ENCODE assay signal across 19 cellular contexts in the genomic region with DNA sequence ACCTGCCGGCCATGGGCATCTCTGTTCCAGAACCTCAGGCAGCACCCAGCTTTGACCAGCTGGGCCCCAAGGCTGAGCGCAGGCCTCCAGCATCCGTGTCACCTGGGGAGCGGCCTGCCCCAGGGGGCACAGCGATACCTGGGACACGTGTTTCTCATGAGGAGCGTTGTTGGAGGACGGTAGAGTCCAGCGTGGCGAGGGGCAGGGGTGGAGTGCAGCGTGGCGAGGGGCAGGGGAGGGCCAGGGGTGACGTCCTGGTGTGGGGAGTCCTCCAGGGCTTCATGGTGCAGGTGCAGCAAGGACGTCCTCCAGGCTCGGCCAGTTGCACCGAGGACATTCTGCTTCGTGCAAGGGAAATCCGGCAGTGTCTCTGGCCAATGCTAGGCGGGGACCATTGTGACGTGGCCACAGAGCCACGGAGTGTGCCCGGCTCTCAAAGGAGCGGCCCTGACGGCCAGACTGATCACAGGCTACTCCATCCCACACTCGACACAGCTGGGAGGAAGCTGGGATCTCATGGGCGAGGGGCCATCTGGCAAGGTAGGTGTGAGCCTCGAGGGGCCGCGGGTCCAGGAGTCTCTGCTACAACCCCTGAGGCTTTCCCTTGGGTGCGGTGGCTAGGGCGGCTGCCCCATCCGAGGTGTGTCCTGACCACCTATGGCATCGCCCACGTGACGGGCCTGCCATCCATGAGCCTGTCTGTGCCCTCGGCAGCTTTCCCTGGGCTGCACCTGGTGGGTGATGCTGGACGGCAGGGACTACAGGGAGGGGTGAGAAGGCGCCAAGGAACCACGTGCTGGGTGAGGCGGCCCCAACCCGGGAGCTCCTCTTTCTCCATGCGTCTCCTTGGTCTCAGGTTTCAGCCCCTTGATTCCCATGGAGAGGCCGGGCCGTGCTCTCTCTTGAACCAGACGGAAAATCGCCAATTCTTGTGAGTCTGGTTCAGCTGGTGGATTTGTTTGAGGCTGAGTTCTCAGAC.
"Had no signal": no experiment of that assay in that cellular context is flagged by ENCODE, and none has a peak within 500 bp of the region (broad histone marks: within the 10 kb centered on the region; RNA-seq: fewer than 3 reads in every experiment).

No MANE protein-coding gene starts in this region.

- ATAC-seq: activated T-helper 17 cell treated with anti-CD3 and anti-CD28 coated beads, Interleukin-2, amount 50 U/mL, for 72 hours; lower lobe of right lung had no signal

- H3K27me3 Mint-ChIP-seq: activated T-helper 17 cell treated with anti-CD3 and anti-CD28 coated beads, Interleukin-2, amount 50 U/mL, for 72 hours; stimulated activated naive CD8-positive, alpha-beta T cell treated with anti-CD3 and anti-CD28 coated beads, Interleukin-15, Interleukin-2, amounts not matched to agents 100 ng/mL and 50 ng/mL, for 24 hours had no signal

- H3K27ac ChIP-seq: adrenal gland, colonic mucosa, esophagus squamous epithelium, lower lobe of right lung, parathyroid adenoma, upper lobe of left lung, VCaP had no signal

- H3K27ac Mint-ChIP-seq: activated naive CD4-positive, alpha-beta T cell treated with anti-CD3 and anti-CD28 coated beads, Interleukin-2, amount 10 ng/mL, durations not matched to agents 7 days and 5 days; activated T-helper 17 cell treated with anti-CD3 and anti-CD28 coated beads, Interleukin-2, amount 50 U/mL, for 72 hours; immature natural killer cell; mesothelial cell of epicardium; stimulated activated naive CD8-positive, alpha-beta T cell treated with anti-CD3 and anti-CD28 coated beads, Interleukin-15, Interleukin-2, amounts not matched to agents 100 ng/mL and 50 ng/mL, for 24 hours had no signal

- H3K9me3 ChIP-seq: adrenal gland, colonic mucosa, esophagus squamous epithelium, lower lobe of right lung, upper lobe of left lung had no signal

- H3K36me3 Mint-ChIP-seq: activated naive CD4-positive, alpha-beta T cell treated with anti-CD3 and anti-CD28 coated beads, Interleukin-2, amount 10 ng/mL, durations not matched to agents 7 days and 5 days; immature natural killer cell; mesothelial cell of epicardium had no signal

- H3K4me3 Mint-ChIP-seq: activated naive CD4-positive, alpha-beta T cell treated with anti-CD3 and anti-CD28 coated beads, Interleukin-2, amount 10 ng/mL, durations not matched to agents 7 days and 5 days; activated T-helper 17 cell treated with anti-CD3 and anti-CD28 coated beads, Interleukin-2, amount 50 U/mL, for 72 hours; immature natural killer cell; mesothelial cell of epicardium; stimulated activated naive CD8-positive, alpha-beta T cell treated with anti-CD3 and anti-CD28 coated beads, Interleukin-15, Interleukin-2, amounts not matched to agents 100 ng/mL and 50 ng/mL, for 24 hours had no signal

- DNase-seq: activated CD4-positive, alpha-beta T cell treated with anti-CD3 and anti-CD28 coated beads for 4 hours; activated CD8-positive, alpha-beta memory T cell treated with anti-CD3 and anti-CD28 coated beads for 24 hours; activated naive CD4-positive, alpha-beta T cell treated with anti-CD3 and anti-CD28 coated beads, Interleukin-2, amount 10 ng/mL, durations not matched to agents 7 days and 5 days; caudate nucleus; colonic mucosa; esophagus squamous epithelium; foreskin fibroblast; glutamatergic neuron; immature natural killer cell; lower lobe of right lung; stimulated activated CD4-positive, alpha-beta T cell treated with anti-CD3 and anti-CD28 coated beads, Interleukin-15, amount 100 ng/mL, for 24 hours; stimulated activated CD4-positive, alpha-beta T cell treated with anti-CD3 and anti-CD28 coated beads, Interleukin-4, amount 100 ng/mL, for 24 hours had no signal

- H3K9me3 Mint-ChIP-seq: activated naive CD4-positive, alpha-beta T cell treated with anti-CD3 and anti-CD28 coated beads, Interleukin-2, amount 10 ng/mL, durations not matched to agents 7 days and 5 days; activated T-helper 17 cell treated with anti-CD3 and anti-CD28 coated beads, Interleukin-2, amount 50 U/mL, for 72 hours; immature natural killer cell; mesothelial cell of epicardium; stimulated activated naive CD8-positive, alpha-beta T cell treated with anti-CD3 and anti-CD28 coated beads, Interleukin-15, Interleukin-2, amounts not matched to agents 100 ng/mL and 50 ng/mL, for 24 hours had no signal

- H3K4me1 Mint-ChIP-seq: activated T-helper 17 cell treated with anti-CD3 and anti-CD28 coated beads, Interleukin-2, amount 50 U/mL, for 72 hours had no signal

- H3K36me3 ChIP-seq: adrenal gland, colonic mucosa, esophagus squamous epithelium, lower lobe of right lung, upper lobe of left lung had no signal

- H3K4me1 ChIP-seq: adrenal gland, colonic mucosa, parathyroid adenoma had no signal

- H3K4me3 ChIP-seq: adrenal gland, colonic mucosa, esophagus squamous epithelium, lower lobe of right lung, upper lobe of left lung had no signal
